8 cellular contexts compared by ENCODE assay signal in the genomic region with DNA sequence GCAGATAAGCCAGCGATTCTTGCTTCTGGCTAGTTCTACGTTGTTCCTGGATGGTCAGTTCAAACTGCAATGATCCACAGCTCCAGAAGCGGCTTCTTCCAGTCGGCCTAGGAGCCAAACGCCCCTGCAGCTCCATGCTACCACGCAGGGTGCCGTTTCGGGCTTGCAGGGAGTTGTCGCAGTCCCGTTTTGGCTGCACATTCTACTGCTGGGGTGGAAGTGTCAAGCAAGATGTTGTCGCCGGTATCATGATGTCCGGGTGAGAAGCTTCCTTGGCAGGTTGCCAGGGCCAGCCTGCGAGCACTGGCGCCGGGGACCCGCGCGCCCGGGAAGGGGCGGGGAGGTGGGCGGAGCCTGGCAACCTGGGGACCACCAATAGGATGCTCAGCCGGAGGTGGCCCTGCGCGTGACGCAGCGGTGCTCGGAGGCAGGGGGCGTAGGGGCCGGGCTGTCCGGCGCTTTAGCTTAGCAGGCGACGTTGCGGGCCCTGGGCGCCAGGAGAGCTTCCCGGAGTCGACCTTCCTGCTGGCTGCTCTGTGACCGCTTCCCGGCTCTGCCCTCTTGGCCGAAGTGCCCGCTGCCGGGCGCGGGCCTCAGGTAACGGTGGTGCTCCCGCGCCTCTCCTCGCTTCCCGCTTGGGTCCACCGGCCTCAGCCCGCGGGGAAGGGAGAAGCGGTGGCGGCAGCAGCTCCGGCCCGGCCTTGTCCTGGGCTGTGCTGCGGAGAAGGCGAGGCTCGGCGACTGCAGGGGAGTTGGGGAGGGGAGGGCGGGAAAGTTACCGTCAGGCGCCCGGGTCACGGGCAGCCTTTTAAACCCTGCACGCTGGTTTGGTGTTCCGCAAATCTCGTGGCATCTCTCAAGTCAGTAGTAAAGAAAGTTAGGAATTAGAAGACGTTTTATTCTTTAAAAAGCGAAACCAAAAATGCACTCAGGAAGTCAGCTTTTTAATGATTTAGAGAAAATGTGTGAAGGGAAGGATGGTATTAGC. TPM values are rescaled to one million over a fixed set of nuclear protein-coding genes. Genes with fewer than 3 reads are reported as not detected.
DNase-seq lines count a peak whose midpoint lies in the region; ATAC-seq and TF ChIP-seq lines count a peak whose summit lies in the region.

A gene (plus strand): TSS at position 458 of the 988 bp plus-strand sequence. CDS start 8,888 bp downstream, outside the sequence.

- peak; percentile 96 for ATAC-seq in HG03432 (IDR thresholded peaks at IDR 0.05; ENCODE audit: unreplicated experiment)
- ATAC-seq in left lobe of liver, result peak; percentile 96

- POLR2A ChIA-PET in BJ (lab: Charles Lee), result interaction anchor here (0.5 to 0.6 kb wide), 2 partner anchors 9 to 180 kb away, joined by 3 to 4 read pairs; no protein-coding TSS in a partner anchor

- H3K9me3 Mint-ChIP-seq in activated CD4-positive, alpha-beta T cell treated with anti-CD3 and anti-CD28 coated beads, Interleukin-2, amount 10 ng/mL, durations not matched to agents 24 days and 14 days, result no peaks in the 10 kb centered on the region

- TF ChIP-seq POLR2A in GM19099 (IDR thresholded peaks at IDR 0.05; ENCODE audit: extremely low read depth, insufficient read length, low read depth), result peak; percentile 94

- peaks cover 33% of the 10 kb centered on the region for H3K4me1 Mint-ChIP-seq in activated CD4-positive, alpha-beta T cell treated with anti-CD3 and anti-CD28 coated beads, Interleukin-2, amount 10 ng/mL, durations not matched to agents 24 days and 14 days

- H3K27me3 Mint-ChIP-seq in activated CD4-positive, alpha-beta T cell treated with anti-CD3 and anti-CD28 coated beads, Interleukin-2, amount 10 ng/mL, durations not matched to agents 24 days and 14 days, result no peaks in the 10 kb centered on the region

- TF ChIP-seq CTCF in BJ (IDR thresholded peaks at IDR 0.05; ENCODE audit: insufficient read depth, low read depth, low read length) (no peak), coronary artery (IDR thresholded peaks at IDR 0.05) (no peak)

- H3K4me3 Mint-ChIP-seq in activated CD4-positive, alpha-beta T cell treated with anti-CD3 and anti-CD28 coated beads, Interleukin-2, amount 10 ng/mL, durations not matched to agents 24 days and 14 days, result peak within 1 kb of the TSS; percentile 89

- H3K27ac ChIP-seq in coronary artery, result peak within 1 kb of the TSS; percentile 92 to 97

- DNase-seq in BJ (ENCODE audit: low read depth) (peak; percentile 43), NCI-H524 treated with DMSO at 0.1 percent for 48 hours (lab: John Stamatoyannopoulos, UW) (peak; percentile 60), coronary artery (ENCODE audit: low spot score) (peak; percentile 93), left lobe of liver (ENCODE audit: low spot score) (peak; percentile 99)
- peak; percentile 98 for DNase-seq in activated CD4-positive, alpha-beta T cell treated with anti-CD3 and anti-CD28 coated beads, Interleukin-2, amount 10 ng/mL, durations not matched to agents 24 days and 14 days
- DNase-seq in stimulated activated CD4-positive, alpha-beta T cell treated with anti-CD3 and anti-CD28 coated beads, Interleukin-2, amount 100 ng/mL, for 48 hours, result peak; percentile 87 to 93

- no peaks in the 10 kb centered on the region for H3K36me3 ChIP-seq in BJ (ENCODE audit: control insufficient read depth, insufficient read depth, low read length)

- CTCF ChIA-PET in BJ (lab: Yijun Ruan, JAX), result interaction anchor here (0.7 to 2.2 kb wide), 7 partner anchors 42 to 215 kb away, joined by 3 to 7 read pairs (median 4); no protein-coding TSS in a partner anchor

- peak within 1 kb of the TSS; percentile 83 for H3K27ac Mint-ChIP-seq in activated CD4-positive, alpha-beta T cell treated with anti-CD3 and anti-CD28 coated beads, Interleukin-2, amount 10 ng/mL, durations not matched to agents 24 days and 14 days

- intact Hi-C loops in activated CD4-positive, alpha-beta T cell treated with anti-CD3 and anti-CD28 coated beads, Interleukin-2, amount 10 ng/mL, durations not matched to agents 24 days and 14 days (cut with micrococcal nuclease), result loop anchor here (1.0 to 5.0 kb wide), 6 partner anchors 63 to 566 kb away; a partner anchor contains a TSS

- peaks cover 13% of the 10 kb centered on the region for H3K36me3 Mint-ChIP-seq in activated CD4-positive, alpha-beta T cell treated with anti-CD3 and anti-CD28 coated beads, Interleukin-2, amount 10 ng/mL, durations not matched to agents 24 days and 14 days (ENCODE audit: low read depth)

- H3K4me3 ChIP-seq in BJ (ENCODE audit: low read depth, low read length) (peak within 1 kb of the TSS; percentile 94), coronary artery (peak within 1 kb of the TSS; percentile 89)

- no peaks in the 10 kb centered on the region for H3K27me3 ChIP-seq in BJ (ENCODE audit: control insufficient read depth, insufficient read depth, low read length)

RNA-seq across cellular contexts. Expression of the gene that starts here (rescaled TPM):
- polyA plus RNA-seq in BJ (2011; rRNA removed), result 12.3 and 30.2 TPM in 2 replicates
- 15.3 and 17.1 TPM in 2 replicates for polyA minus RNA-seq in BJ (2011; rRNA and poly(A)+ RNA removed)
- total RNA-seq in activated CD4-positive, alpha-beta T cell treated with anti-CD3 and anti-CD28 coated beads, Interleukin-2, amount 10 ng/mL, durations not matched to agents 24 days and 14 days, result 52.2 and 54.4 TPM in 2 replicates
- 13.9 TPM for total RNA-seq in left lobe of liver

Comparison
In these comparisons a context has a peak if more than half of its experiments do, and no peak if none do; other contexts are left out.
1. Peak in every context shown above with its lines: DNase-seq, ATAC-seq, H3K4me3 ChIP-seq and H3K27ac ChIP-seq.
2. DNase-seq: peak in every context shown above with its lines; median percentile 99 in left lobe of liver; 98 in activated CD4-positive, alpha-beta T cell treated with anti-CD3 and anti-CD28 coated beads, Interleukin-2, amount 10 ng/mL, durations not matched to agents 24 days and 14 days; 93 in coronary artery; 90 in stimulated activated CD4-positive, alpha-beta T cell treated with anti-CD3 and anti-CD28 coated beads, Interleukin-2, amount 100 ng/mL, for 48 hours; 60 in NCI-H524 treated with DMSO at 0.1 percent for 48 hours; 43 in BJ.